Comparison of ENCODE assay signal across 8 cellular contexts in genomic region chr9:109320734-109321448, GRCh38. TPM values are rescaled to one million over a fixed set of nuclear protein-coding genes. Genes with fewer than 3 reads are reported as not detected.
A peak's percentile ranks its signal among the peaks of the same experiment; 100 is the strongest.
DNase-seq lines count a peak whose midpoint lies in the region; ATAC-seq and TF ChIP-seq lines count a peak whose summit lies in the region.

Gene EPB41L4B, minus strand, starts transcription at chr9:109321059. Its CDS starts 613 bp downstream, at chr9:109320446.

- peaks cover 17% of the 10 kb centered on the region for H3K4me1 ChIP-seq in mucosa of descending colon (ENCODE audit: low read depth)

- H3K4me3 ChIP-seq in epithelial cell of esophagus (ENCODE audit: low read length) (peak within 1 kb of the TSS; percentile 64), mucosa of descending colon (peak within 1 kb of the TSS; percentile 56)

- ATAC-seq in GM21360 (IDR thresholded peaks at IDR 0.05; ENCODE audit: unreplicated experiment) = peak; percentile 92
- ATAC-seq in mucosa of descending colon = peak; percentile 75

- DNase-seq in COLO668 (lab: John Stamatoyannopoulos, UW; ENCODE audit: unreplicated experiment) (peak; percentile 95), HT-29 (ENCODE audit: low spot score) (peak; percentile 91), NOMO-1 treated with dmso at 0.1 percent for 144 hours (lab: John Stamatoyannopoulos, UW; ENCODE audit: unreplicated experiment) (peak; percentile 21), epithelial cell of esophagus (ENCODE audit: low read depth) (peak; percentile 94), mucosa of descending colon (peak; percentile 92 to 98 (median 97))
- peak; percentile 96 for DNase-seq in activated CD8-positive, alpha-beta memory T cell treated with anti-CD3 and anti-CD28 coated beads, Interleukin-2, amount 50 U/mL, for 48 hours
- DNase-seq in stimulated activated CD8-positive, alpha-beta memory T cell treated with anti-CD3 and anti-CD28 coated beads, Interleukin-2, amount 100 ng/mL, for 48 hours (ENCODE audit: low read depth in 2 of 2) = peak; percentile 84 to 88

- peak; percentile 74 for TF ChIP-seq CTCF in epithelial cell of esophagus (IDR thresholded peaks at IDR 0.05; ENCODE audit: insufficient read depth, low read depth, low read length, missing control alignments)
- peak; percentile 87 for TF ChIP-seq CTCF in mucosa of descending colon (IDR thresholded peaks at IDR 0.05)

- intact Hi-C loops in mucosa of descending colon (cut with DNase I, micrococcal nuclease) = no loop called here

- H3K9me3 ChIP-seq in mucosa of descending colon = no peaks in the 10 kb centered on the region

- H3K36me3 ChIP-seq in mucosa of descending colon (ENCODE audit: low read depth) = no peaks in the 10 kb centered on the region

RNA-seq across cellular contexts. Expression of gene EPB41L4B, which starts in this region (rescaled TPM):
- total RNA-seq in HT-29 (2014; rRNA removed; shearing (Covaris generic)) = 8.2 and 10.1 TPM in 2 replicates
- 100 to 1,000 TPM in 2 of 3 donors, 10 to 100 TPM in 1; 56.3 to 163 (median 122) TPM for total RNA-seq in mucosa of descending colon

Comparison
In these comparisons a context has a peak if more than half of its experiments do, and no peak if none do; other contexts are left out.
1. Peak in every context shown above with its lines: DNase-seq, ATAC-seq and H3K4me3 ChIP-seq.
2. DNase-seq: peak in every context shown above with its lines; median percentile 97 in mucosa of descending colon; 96 in activated CD8-positive, alpha-beta memory T cell treated with anti-CD3 and anti-CD28 coated beads, Interleukin-2, amount 50 U/mL, for 48 hours; 95 in COLO668; 94 in epithelial cell of esophagus; 91 in HT-29; 86 in stimulated activated CD8-positive, alpha-beta memory T cell treated with anti-CD3 and anti-CD28 coated beads, Interleukin-2, amount 100 ng/mL, for 48 hours; 21 in NOMO-1 treated with dmso at 0.1 percent for 144 hours.